ENCODE assay signal across 13 cellular contexts in the genomic region with DNA sequence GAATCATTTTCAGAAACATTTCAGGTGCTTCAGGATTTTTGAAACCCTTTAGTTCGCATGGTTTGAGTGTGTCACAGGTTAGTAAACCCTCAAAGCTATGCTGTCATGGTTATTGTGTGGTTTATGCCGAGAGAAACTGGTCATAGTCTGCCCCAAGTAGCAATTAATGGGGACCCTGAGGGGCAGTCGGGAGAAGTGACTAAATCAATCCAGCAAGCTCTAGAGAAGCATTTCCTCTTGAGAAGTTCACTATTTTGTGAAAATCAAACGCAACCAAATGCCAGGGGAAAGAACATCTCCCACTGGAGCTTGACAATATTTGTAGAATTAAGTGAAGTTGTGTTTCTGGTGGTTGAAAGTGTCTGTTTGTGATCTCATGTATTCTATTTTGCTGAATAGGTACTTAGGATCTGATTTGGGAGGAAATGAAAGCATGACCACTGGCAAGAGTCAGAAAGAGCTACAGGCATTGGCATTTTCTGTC.
DNase-seq lines count a peak whose midpoint lies in the region; ATAC-seq, FAIRE-seq and TF ChIP-seq lines count a peak whose summit lies in the region.
"Had no signal": no experiment of that assay in that cellular context is flagged by ENCODE, and none has a peak within 500 bp of the region (broad histone marks: within the 10 kb centered on the region; RNA-seq: fewer than 3 reads in every experiment).

No MANE protein-coding gene starts in this region.

- in situ Hi-C loops in HepG2 (cut with HindIII; ENCODE audit: extremely low pct_ligation_motif_present, low pct_unique_long_range_greater_than_20kb): no loop called here

- TF ChIP-seq POLR2A in HepG2 (IDR thresholded peaks at IDR 0.05; ENCODE audit: insufficient read depth in 1 of 2, low read depth in 2 of 2, low read length in 2 of 2): no peak

- no peak for TF ChIP-seq CTCF in HepG2 (CRISPR knock-in tag; IDR thresholded peaks at IDR 0.05)

- H3K27me3 Mint-ChIP-seq in activated T-helper 17 cell treated with anti-CD3 and anti-CD28 coated beads, Interleukin-2, amount 50 U/mL, for 72 hours: peaks cover 23% of the 10 kb centered on the region
- H3K27me3 Mint-ChIP-seq: activated naive CD4-positive, alpha-beta T cell treated with anti-CD3 and anti-CD28 coated beads, Interleukin-2, amount 50 U/mL, for 24 hours had no signal

- no peaks in the 10 kb centered on the region for H3K9me3 Mint-ChIP-seq in activated T-helper 17 cell treated with anti-CD3 and anti-CD28 coated beads, Interleukin-2, amount 50 U/mL, for 72 hours
- H3K9me3 Mint-ChIP-seq: activated naive CD4-positive, alpha-beta T cell treated with anti-CD3 and anti-CD28 coated beads, Interleukin-2, amount 50 U/mL, for 24 hours; CD8-positive, alpha-beta memory T cell had no signal

- CTCF ChIA-PET in HepG2 (lab: Yijun Ruan, JAX; ENCODE audit: low intra/inter-chr PET ratio, low total read pairs): no interaction called here

- no peaks in the 10 kb centered on the region for H3K79me2 ChIP-seq in HepG2 (ENCODE audit: insufficient read depth, low read length)

- POLR2A ChIA-PET in HepG2 (lab: Yijun Ruan, JAX): no interaction called here

- DNase-seq in central memory CD4-positive, alpha-beta T cell: no peak
- no peak for DNase-seq in HepG2 (ENCODE audit: low spot score)
- no peak for DNase-seq in NCI-H2029 treated with DMSO at 0.1 percent for 48 hours (lab: John Stamatoyannopoulos, UW)
- no peak for DNase-seq in foreskin melanocyte
- DNase-seq: CD8-positive, alpha-beta memory T cell; stimulated activated CD4-positive, alpha-beta T cell treated with anti-CD3 and anti-CD28 coated beads, Interleukin-12 subunit alpha, Interleukin-12 subunit beta, amount 100 ng/mL, for 4 hours; uterus had no signal

- WGBS in HepG2 (ENCODE audit: low lambda C conversion rate): 3% methylated on average over 4 of the region's 4 CpGs

- H3K4me3 ChIP-seq in GM08714 (ENCODE audit: low read length) (peak overlapping the region; percentile 37; the same call in 1 of the 2 replicates), HepG2 (replicated peaks in 1 of 3; ENCODE audit: insufficient read depth in 1 of 3, low read depth in 2 of 3, low read length in 3 of 3) (no peak overlapping the region)
- H3K4me3 ChIP-seq: uterus had no signal

- no peaks in the 10 kb centered on the region for H3K4me1 ChIP-seq in HepG2 (ENCODE audit: insufficient read depth, low read length)
- H3K4me1 ChIP-seq: uterus had no signal

- no peaks in the 10 kb centered on the region for H3K36me3 Mint-ChIP-seq in activated T-helper 17 cell treated with anti-CD3 and anti-CD28 coated beads, Interleukin-2, amount 50 U/mL, for 72 hours (ENCODE audit: low read depth)
- H3K36me3 Mint-ChIP-seq: activated naive CD4-positive, alpha-beta T cell treated with anti-CD3 and anti-CD28 coated beads, Interleukin-2, amount 50 U/mL, for 24 hours; CD8-positive, alpha-beta memory T cell had no signal

- TF ChIP-seq EP300 in HepG2 (IDR thresholded peaks at IDR 0.05; ENCODE audit: low read depth in 2 of 2, low read length in 2 of 2): no peak
- TF ChIP-seq EP300 in HepG2 (CRISPR knock-in tag; IDR thresholded peaks at IDR 0.05; ENCODE audit: borderline replicate concordance): no peak

- peak overlapping the region; percentile 13 for H3K4me3 Mint-ChIP-seq in activated T-helper 17 cell treated with anti-CD3 and anti-CD28 coated beads, Interleukin-2, amount 50 U/mL, for 72 hours
- H3K4me3 Mint-ChIP-seq: activated naive CD4-positive, alpha-beta T cell treated with anti-CD3 and anti-CD28 coated beads, Interleukin-2, amount 50 U/mL, for 24 hours; CD8-positive, alpha-beta memory T cell had no signal

- intact Hi-C loops in HepG2 (cut with micrococcal nuclease; ENCODE audit: unreplicated experiment): no loop called here

- H3K9me3 ChIP-seq in HepG2 (ENCODE audit: low read length): no peaks in the 10 kb centered on the region
- H3K9me3 ChIP-seq: uterus had no signal

- H3K36me3 ChIP-seq in HepG2 (replicated peaks in 1 of 2; ENCODE audit: control insufficient read depth in 1 of 2, insufficient read depth in 2 of 2, low read length in 2 of 2): no peaks in the 10 kb centered on the region
- H3K36me3 ChIP-seq: uterus had no signal

- H3K9ac ChIP-seq in HepG2 (ENCODE audit: insufficient read depth, low read depth, low read length): no peak overlapping the region

- H3K27me3 ChIP-seq in HepG2 (ENCODE audit: control insufficient read depth in 1 of 2, insufficient read depth in 2 of 2, low read length in 2 of 2): peaks cover 0 to 3% of the 10 kb centered on the region in 2 experiments; a peak in 2 of 5 replicates
- H3K27me3 ChIP-seq: uterus had no signal

- ATAC-seq in GM19438 (IDR thresholded peaks at IDR 0.05; ENCODE audit: low read depth, unreplicated experiment) (peak; percentile 39), HG03060 (IDR thresholded peaks at IDR 0.05; ENCODE audit: low read depth, unreplicated experiment) (peak; percentile 30), HepG2 (no peak)
- ATAC-seq in activated T-helper 17 cell treated with anti-CD3 and anti-CD28 coated beads, Interleukin-2, amount 50 U/mL, for 72 hours (replicated peaks): peak; percentile 20
- ATAC-seq: HCT116 had no signal

- H3K27ac ChIP-seq in HepG2 (ENCODE audit: extremely low read length, insufficient read depth, low read length): no peak overlapping the region
- H3K27ac ChIP-seq: uterus had no signal

- H3K27ac Mint-ChIP-seq in activated T-helper 17 cell treated with anti-CD3 and anti-CD28 coated beads, Interleukin-2, amount 50 U/mL, for 72 hours: peak overlapping the region; percentile 50
- H3K27ac Mint-ChIP-seq: activated naive CD4-positive, alpha-beta T cell treated with anti-CD3 and anti-CD28 coated beads, Interleukin-2, amount 50 U/mL, for 24 hours; CD8-positive, alpha-beta memory T cell had no signal

- no peak for TF ChIP-seq RAD21 in HepG2 (CRISPR knock-in tag; IDR thresholded peaks at IDR 0.05)

- H4K20me1 ChIP-seq in HepG2 (ENCODE audit: insufficient read depth, low read length): no peaks in the 10 kb centered on the region

- peaks cover 48% of the 10 kb centered on the region for H3K4me1 Mint-ChIP-seq in activated T-helper 17 cell treated with anti-CD3 and anti-CD28 coated beads, Interleukin-2, amount 50 U/mL, for 72 hours

- no peak overlapping the region for H3K4me2 ChIP-seq in HepG2 (ENCODE audit: low read depth, low read length)

- FAIRE-seq in HepG2 (lab: Jason Lieb, UNC): no peak

- H2AFZ ChIP-seq in HepG2 (ENCODE audit: low read length): no peak overlapping the region

- no TSS peak for BruUV-seq in HepG2 (replicated peaks; lab: Mats Ljungman, UMichigan)

TF ChIP-seq in HepG2, 621 proteins besides CTCF, POLR2A, EP300 and RAD21:
- no peak for TF ChIP-seq ARID2 (CRISPR knock-in tag; IDR thresholded peaks at IDR 0.05; ENCODE audit: borderline replicate concordance)
- no peak for TF ChIP-seq ZFP90 (CRISPR knock-in tag; IDR thresholded peaks at IDR 0.05; ENCODE audit: borderline replicate concordance)
- no peak for TF ChIP-seq SMAD3 (CRISPR knock-in tag; IDR thresholded peaks at IDR 0.05)
- TF ChIP-seq ZNF253 (CRISPR knock-in tag; IDR thresholded peaks at IDR 0.05; ENCODE audit: borderline replicate concordance): no peak
TF ChIP-seq in HepG2: peak in this region for 0.
